Comparison of ENCODE assay signal across 12 cellular contexts in the genomic region with DNA sequence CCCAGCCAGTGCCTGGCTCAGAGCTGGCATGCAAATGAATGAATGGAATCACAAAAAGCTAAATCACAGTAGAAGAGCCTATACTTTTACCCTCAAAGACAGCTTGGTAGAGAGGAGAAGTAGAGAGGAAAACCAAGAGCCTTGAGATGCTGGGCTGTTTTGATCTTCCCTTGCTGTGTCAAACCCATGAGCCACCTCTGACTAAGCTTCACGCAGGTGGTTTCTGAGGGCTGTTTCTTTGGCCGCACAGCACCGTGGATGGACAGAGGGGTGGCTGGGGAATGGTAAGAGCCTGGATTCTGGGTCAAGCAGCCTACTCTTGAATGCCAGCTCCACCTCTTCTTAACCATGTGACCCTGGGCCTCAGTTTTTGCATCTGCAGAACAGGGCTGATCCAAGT. TPM values are rescaled to one million over a fixed set of nuclear protein-coding genes. Genes with fewer than 3 reads are reported as not detected.
DNase-seq lines count a peak whose midpoint lies in the region; ATAC-seq, FAIRE-seq and TF ChIP-seq lines count a peak whose summit lies in the region.
"Had no signal": no experiment of that assay in that cellular context is flagged by ENCODE, and none has a peak within 500 bp of the region (broad histone marks: within the 10 kb centered on the region; RNA-seq: fewer than 3 reads in every experiment).

No MANE protein-coding gene starts in this region.

- no peaks in the 10 kb centered on the region for H3K36me3 Mint-ChIP-seq in activated T-cell treated with anti-CD3 and anti-CD28 coated beads, Interleukin-2, amount 50 U/mL, for 4 hours (ENCODE audit: insufficient read depth)
- no peaks in the 10 kb centered on the region for H3K36me3 Mint-ChIP-seq in immature natural killer cell

- H3K4me3 Mint-ChIP-seq in activated T-cell treated with anti-CD3 and anti-CD28 coated beads, Interleukin-2, amount 50 U/mL, for 4 hours, result peak overlapping the region; percentile 31
- H3K4me3 Mint-ChIP-seq in immature natural killer cell, result peak overlapping the region; percentile 36 to 82 (median 81)

- no peak overlapping the region for H3K4me3 ChIP-seq in BLaER1
- H3K4me3 ChIP-seq: cardiac muscle cell had no signal

- H3K36me3 ChIP-seq in BLaER1, result no peaks in the 10 kb centered on the region; the same call in 1 of the 2 replicates
- H3K36me3 ChIP-seq: cardiac muscle cell had no signal

- H3K27ac Mint-ChIP-seq in immature natural killer cell, result peak overlapping the region; percentile 71 to 97 (median 87)

- no peaks in the 10 kb centered on the region for H3K9me3 Mint-ChIP-seq in activated T-cell treated with anti-CD3 and anti-CD28 coated beads, Interleukin-2, amount 50 U/mL, for 4 hours
- no peaks in the 10 kb centered on the region for H3K9me3 Mint-ChIP-seq in immature natural killer cell

- H3K4me2 ChIP-seq in BLaER1, result peak overlapping the region; percentile 97

- H3K9me3 ChIP-seq in BLaER1, result no peaks in the 10 kb centered on the region

- no peak overlapping the region for H3K9ac ChIP-seq in BLaER1
- H3K9ac ChIP-seq: KMS-11 had no signal

- peak; percentile 20 to 31 for ATAC-seq in activated T-cell treated with anti-CD3 and anti-CD28 coated beads, Interleukin-2, amount 50 U/mL, for 4 hours
- ATAC-seq in GM21619 (IDR thresholded peaks at IDR 0.05; ENCODE audit: unreplicated experiment), result no peak

- peaks cover 100% of the 10 kb centered on the region for H3K4me1 ChIP-seq in BLaER1

- peaks cover 70% of the 10 kb centered on the region for H4K20me1 ChIP-seq in BLaER1

- DNase-seq in GM12891 (ENCODE audit: insufficient read length, low spot score), result no peak
- DNase-seq in activated T-cell treated with anti-CD3 and anti-CD28 coated beads, Interleukin-2, amount 50 U/mL, for 4 hours, result no peak
- peak; percentile 44 to 54 (median 47) for DNase-seq in immature natural killer cell
- no peak for DNase-seq in amniotic stem cell (lab: John Stamatoyannopoulos, UW)
- no peak for DNase-seq in cerebellum (ENCODE audit: low spot score)
- no peak for DNase-seq in mucosa of gallbladder (ENCODE audit: low spot score)
- DNase-seq: OCI-M1 had no signal

- H3K27me3 ChIP-seq in BLaER1, result peaks cover 5% of the 10 kb centered on the region; the same call in 1 of the 2 replicates
- H3K27me3 ChIP-seq: cardiac muscle cell had no signal

- peaks cover 73% of the 10 kb centered on the region for H3K4me1 Mint-ChIP-seq in activated T-cell treated with anti-CD3 and anti-CD28 coated beads, Interleukin-2, amount 50 U/mL, for 4 hours (ENCODE audit: low read depth)
- H3K4me1 Mint-ChIP-seq in immature natural killer cell, result peaks cover 67 to 70% of the 10 kb centered on the region in 2 donors

- H3K27me3 Mint-ChIP-seq in activated T-cell treated with anti-CD3 and anti-CD28 coated beads, Interleukin-2, amount 50 U/mL, for 4 hours (ENCODE audit: low read depth), result peaks cover 1% of the 10 kb centered on the region
- peaks cover 14 to 32% (median 15%) of the 10 kb centered on the region in 3 donors for H3K27me3 Mint-ChIP-seq in immature natural killer cell (ENCODE audit: low read depth in 3 of 3)

- no peak overlapping the region for H3K27ac ChIP-seq in BLaER1
- H3K27ac ChIP-seq: cardiac muscle cell had no signal

- peak; percentile 45 for FAIRE-seq in GM12891 (lab: Jason Lieb, UNC)
- FAIRE-seq: G401.6 had no signal

- no peak for TF ChIP-seq POLR2A in GM12891 (IDR thresholded peaks at IDR 0.05; ENCODE audit: low read depth, low read length)

TF ChIP-seq in GM12891, 5 proteins besides CTCF, POLR2A, EP300 and RAD21:
- TF ChIP-seq PAX5 (IDR thresholded peaks at IDR 0.05; ENCODE audit: insufficient read depth, low read length, severe bottlenecking) (no peak), TAF1 (IDR thresholded peaks at IDR 0.05; ENCODE audit: low read depth, low read length) (no peak), POU2F2 (IDR thresholded peaks at IDR 0.05; ENCODE audit: low read depth, low read length) (no peak), POLR2AphosphoS5 (IDR thresholded peaks at IDR 0.05; ENCODE audit: low read depth, low read length) (no peak), SPI1 (IDR thresholded peaks at IDR 0.05; ENCODE audit: low read depth, low read length) (no peak)
TF ChIP-seq in GM12891: peak in this region for 0.

RNA-seq across cellular contexts. Expression of gene ABCG1, which starts 18.6 kb away (rescaled TPM):
- 2.5 TPM for polyA plus RNA-seq in GM12891 (2012; ENCODE audit: low read depth, missing spikeins)
- total RNA-seq in activated T-cell treated with anti-CD3 and anti-CD28 coated beads, Interleukin-2, amount 50 U/mL, for 4 hours, result 1 to 10 TPM in 2 of 3 donors, under 1 TPM in 1; 0.79 to 1.8 (median 1.7) TPM
- 10 to 100 TPM in 1 of 3 donors, 1 to 10 TPM in 2; 4.3 to 10.9 (median 8.2) TPM for polyA plus RNA-seq in immature natural killer cell
- total RNA-seq in cerebellum (14.2 TPM), mucosa of gallbladder (19.5 TPM)

Comparison
In these comparisons a context has a peak if more than half of its experiments do, and no peak if none do; other contexts are left out.
1. DNase-seq: peak in immature natural killer cell (3 of 3); none in GM12891 (single experiment), activated T-cell treated with anti-CD3 and anti-CD28 coated beads, Interleukin-2, amount 50 U/mL, for 4 hours (single experiment), amniotic stem cell (single experiment), cerebellum (single experiment) and mucosa of gallbladder (single experiment).